Comparison of ENCODE assay signal across 18 cellular contexts in genomic region chr5:149363345-149363744, GRCh38. TPM values are rescaled to one million over a fixed set of nuclear protein-coding genes. Genes with fewer than 3 reads are reported as not detected.
"Had no signal": no experiment of that assay in that cellular context is flagged by ENCODE, and none has a peak within 500 bp of the region (broad histone marks: within the 10 kb centered on the region; RNA-seq: fewer than 3 reads in every experiment).

No MANE protein-coding gene starts in this region.

- H3K36me3 ChIP-seq: adrenal gland, cardiac muscle cell, right atrium auricular region, WERI-Rb-1 had no signal

- DNase-seq: activated CD4-positive, alpha-beta T cell treated with anti-CD3 and anti-CD28 coated beads, Interleukin-2, amount 50 U/mL, for 48 hours; activated effector memory CD4-positive, alpha-beta T cell treated with Interleukin-2 at 50 U/mL for 16 hours; activated T-cell treated with anti-CD3 and anti-CD28 coated beads, Interleukin-2, amount 50 U/mL, for 24 hours; islet precursor cell; naive B cell; stimulated activated CD4-positive, alpha-beta T cell treated with anti-CD3 and anti-CD28 coated beads, Interleukin-2, amount 100 ng/mL, for 48 hours; T-helper 9 cell; WERI-Rb-1 had no signal

- H3K9me3 ChIP-seq: adrenal gland, right atrium auricular region had no signal

- ATAC-seq: esophagus mucosa; left lobe of liver; stimulated activated memory B cell treated with anti-CD40 and anti-IgM and Interleukin-4, amounts not matched to agents 10 μg/mL and 1 μg/mL and 100 μg/mL, for 72 hours had no signal

- H3K4me3 ChIP-seq: adrenal gland, cardiac muscle cell, right atrium auricular region had no signal

- FAIRE-seq: endometrium had no signal

- H3K27ac ChIP-seq: adrenal gland, cardiac muscle cell, right atrium auricular region, WERI-Rb-1 had no signal

- H3K27me3 ChIP-seq: adrenal gland, right atrium auricular region had no signal

RNA-seq across cellular contexts. Expression of gene IL17B, which starts 15.7 kb away (rescaled TPM):
- total RNA-seq: left lobe of liver, lung microvascular endothelial cell, mononuclear cell, ureter had no signal
